In genomic region chr7:1555046-1555812, GRCh38 we compare ENCODE assay signal across 1 cellular context.
A peak's percentile ranks its signal among the peaks of the same experiment; 100 is the strongest.
TF ChIP-seq lines count a peak whose summit lies in the region.

No MANE protein-coding gene starts in this region.

TF ChIP-seq in HepG2, 621 proteins besides CTCF, POLR2A, EP300 and RAD21 (continues in another document):
- TF ChIP-seq NFIB (CRISPR knock-in tag; IDR thresholded peaks at IDR 0.05; ENCODE audit: borderline replicate concordance) (no peak), ZHX2 (IDR thresholded peaks at IDR 0.05; ENCODE audit: low read depth) (no peak), ZHX2 (CRISPR knock-in tag; IDR thresholded peaks at IDR 0.05; ENCODE audit: borderline replicate concordance) (no peak), HES4 (CRISPR knock-in tag; IDR thresholded peaks at IDR 0.05; ENCODE audit: borderline replicate concordance) (no peak), ATF2 (CRISPR knock-in tag; IDR thresholded peaks at IDR 0.05) (no peak), ZNF749 (CRISPR knock-in tag; IDR thresholded peaks at IDR 0.05; ENCODE audit: borderline replicate concordance) (no peak), RELA (CRISPR knock-in tag; IDR thresholded peaks at IDR 0.05) (no peak), ZNF670 (CRISPR knock-in tag; IDR thresholded peaks at IDR 0.05; ENCODE audit: borderline replicate concordance) (no peak), PHF5A (CRISPR knock-in tag; IDR thresholded peaks at IDR 0.05; ENCODE audit: low read depth, unreplicated experiment) (no peak), PHB2 (IDR thresholded peaks at IDR 0.05; ENCODE audit: partially characterized antibody) (no peak), NAIF1 (CRISPR knock-in tag; IDR thresholded peaks at IDR 0.05; ENCODE audit: borderline replicate concordance) (no peak; the same call in 1 of the 2 replicates), SKI (IDR thresholded peaks at IDR 0.05; ENCODE audit: partially characterized antibody) (peak; percentile 47), ZNF7 (CRISPR knock-in tag; IDR thresholded peaks at IDR 0.05) (no peak), ZNF281 (CRISPR knock-in tag; IDR thresholded peaks at IDR 0.05; ENCODE audit: borderline replicate concordance) (peak; percentile 81), ATF6 (CRISPR knock-in tag; conservative IDR thresholded peaks at IDR 0.05) (no peak), ZNF318 (CRISPR knock-in tag; IDR thresholded peaks at IDR 0.05) (no peak), ZNF737 (CRISPR knock-in tag; IDR thresholded peaks at IDR 0.05; ENCODE audit: borderline replicate concordance) (no peak), ZNF546 (CRISPR knock-in tag; conservative IDR thresholded peaks at IDR 0.05) (no peak), ZNF383 (CRISPR knock-in tag; IDR thresholded peaks at IDR 0.05; ENCODE audit: borderline replicate concordance) (no peak), PHF20 (CRISPR knock-in tag; IDR thresholded peaks at IDR 0.05) (no peak), NFAT5 (CRISPR knock-in tag; IDR thresholded peaks at IDR 0.05) (no peak), ZNF234 (CRISPR knock-in tag; conservative IDR thresholded peaks at IDR 0.05) (no peak), ZNF17 (CRISPR knock-in tag; IDR thresholded peaks at IDR 0.05) (no peak)
